14 cellular contexts compared by ENCODE assay signal in genomic region chr6:106886922-106887797, GRCh38.
A peak's percentile ranks its signal among the peaks of the same experiment; 100 is the strongest.
DNase-seq lines count a peak whose midpoint lies in the region; ATAC-seq and TF ChIP-seq lines count a peak whose summit lies in the region.
"Had no signal": no experiment of that assay in that cellular context is flagged by ENCODE, and none has a peak within 500 bp of the region (broad histone marks: within the 10 kb centered on the region; RNA-seq: fewer than 3 reads in every experiment).

No MANE protein-coding gene starts in this region.

- H3K27ac ChIP-seq in SJSA1 (peak overlapping the region; percentile 76), left lung (no peak overlapping the region), colonic mucosa (no peak overlapping the region)
- H3K27ac ChIP-seq: lower lobe of right lung, psoas muscle, SJCRH30 had no signal

- peak; percentile 7 for DNase-seq in COLO668 (lab: John Stamatoyannopoulos, UW; ENCODE audit: unreplicated experiment)
- DNase-seq in NCI-H2029 (lab: John Stamatoyannopoulos, UW) = peak; percentile 78
- peak in 1 of 2 experiments; percentile 58 for DNase-seq in SJSA1 (ENCODE audit: low read depth in 1 of 2, low spot score in 2 of 2)
- DNase-seq in left lung = no peak
- DNase-seq in colonic mucosa = no peak
- no peak for DNase-seq in stimulated activated effector memory CD8-positive, alpha-beta T cell treated with anti-CD3 and anti-CD28 coated beads, Interleukin-12 subunit alpha, Interleukin-12 subunit beta, amount 100 ng/mL, for 72 hours (ENCODE audit: low spot score in 2 of 2)
- DNase-seq in immature natural killer cell = no peak
- DNase-seq: caudate nucleus, lower lobe of right lung, MV-4-11, psoas muscle, SJCRH30 had no signal

- no peak overlapping the region for H3K4me3 Mint-ChIP-seq in stimulated activated effector memory CD8-positive, alpha-beta T cell treated with anti-CD3 and anti-CD28 coated beads, Interleukin-12 subunit alpha, Interleukin-12 subunit beta, amount 100 ng/mL, for 72 hours
- H3K4me3 Mint-ChIP-seq in immature natural killer cell = no peak overlapping the region
- H3K4me3 Mint-ChIP-seq: activated T-helper 17 cell treated with anti-CD3 and anti-CD28 coated beads, Interleukin-2, amount 50 U/mL, for 72 hours had no signal

- no peaks in the 10 kb centered on the region for H3K4me1 Mint-ChIP-seq in stimulated activated effector memory CD8-positive, alpha-beta T cell treated with anti-CD3 and anti-CD28 coated beads, Interleukin-12 subunit alpha, Interleukin-12 subunit beta, amount 100 ng/mL, for 72 hours
- H3K4me1 Mint-ChIP-seq in immature natural killer cell = no peaks in the 10 kb centered on the region
- H3K4me1 Mint-ChIP-seq: activated T-helper 17 cell treated with anti-CD3 and anti-CD28 coated beads, Interleukin-2, amount 50 U/mL, for 72 hours had no signal

- H3K4me1 ChIP-seq in SJSA1 (replicated peaks) (peaks cover 26% of the 10 kb centered on the region), left lung (no peaks in the 10 kb centered on the region), colonic mucosa (peaks cover 4% of the 10 kb centered on the region)
- H3K4me1 ChIP-seq: lower lobe of right lung, psoas muscle, SJCRH30 had no signal

- H3K9me3 ChIP-seq in SJSA1 (replicated peaks) (no peaks in the 10 kb centered on the region), left lung (no peaks in the 10 kb centered on the region), colonic mucosa (no peaks in the 10 kb centered on the region)
- H3K9me3 ChIP-seq: lower lobe of right lung, psoas muscle, SJCRH30 had no signal

- H3K9me3 Mint-ChIP-seq in stimulated activated effector memory CD8-positive, alpha-beta T cell treated with anti-CD3 and anti-CD28 coated beads, Interleukin-12 subunit alpha, Interleukin-12 subunit beta, amount 100 ng/mL, for 72 hours = no peaks in the 10 kb centered on the region
- H3K9me3 Mint-ChIP-seq in immature natural killer cell = no peaks in the 10 kb centered on the region
- H3K9me3 Mint-ChIP-seq: activated T-helper 17 cell treated with anti-CD3 and anti-CD28 coated beads, Interleukin-2, amount 50 U/mL, for 72 hours had no signal

- H3K4me3 ChIP-seq in SJSA1 (no peak overlapping the region), left lung (no peak overlapping the region), colonic mucosa (no peak overlapping the region)
- H3K4me3 ChIP-seq: lower lobe of right lung, psoas muscle, SJCRH30 had no signal

- ATAC-seq in left lung = peak; percentile 54
- ATAC-seq in HG02870 (IDR thresholded peaks at IDR 0.05; ENCODE audit: unreplicated experiment) = no peak
- no peak for ATAC-seq in stimulated activated effector memory CD8-positive, alpha-beta T cell treated with anti-CD3 and anti-CD28 coated beads, Interleukin-12 subunit alpha, Interleukin-12 subunit beta, amount 100 ng/mL, for 72 hours
- ATAC-seq: activated T-helper 17 cell treated with anti-CD3 and anti-CD28 coated beads, Interleukin-2, amount 50 U/mL, for 72 hours; psoas muscle had no signal

- no peaks in the 10 kb centered on the region for H3K36me3 Mint-ChIP-seq in stimulated activated effector memory CD8-positive, alpha-beta T cell treated with anti-CD3 and anti-CD28 coated beads, Interleukin-12 subunit alpha, Interleukin-12 subunit beta, amount 100 ng/mL, for 72 hours
- no peaks in the 10 kb centered on the region for H3K36me3 Mint-ChIP-seq in immature natural killer cell

- TF ChIP-seq CTCF in left lung (IDR thresholded peaks at IDR 0.05) (no peak), colonic mucosa (IDR thresholded peaks at IDR 0.05) (no peak)

- no peaks in the 10 kb centered on the region for H3K36me3 ChIP-seq in SJSA1
- H3K36me3 ChIP-seq in left lung = no peaks in the 10 kb centered on the region
- H3K36me3 ChIP-seq in colonic mucosa = no peaks in the 10 kb centered on the region
- H3K36me3 ChIP-seq: lower lobe of right lung, SJCRH30 had no signal

- peaks cover 0 to 6% (median 3%) of the 10 kb centered on the region in 3 donors for H3K27me3 Mint-ChIP-seq in immature natural killer cell (ENCODE audit: low read depth in 3 of 3)

- no peak overlapping the region for H3K9ac ChIP-seq in colonic mucosa (ENCODE audit: low read depth in 2 of 2, low read length in 2 of 2)

- intact Hi-C loops in left lung (cut with DNase I) = no loop called here
- intact Hi-C loops in colonic mucosa (cut with DNase I) = no loop called here

- no peak overlapping the region for H3K27ac Mint-ChIP-seq in stimulated activated effector memory CD8-positive, alpha-beta T cell treated with anti-CD3 and anti-CD28 coated beads, Interleukin-12 subunit alpha, Interleukin-12 subunit beta, amount 100 ng/mL, for 72 hours
- H3K27ac Mint-ChIP-seq in immature natural killer cell = no peak overlapping the region
- H3K27ac Mint-ChIP-seq: activated T-helper 17 cell treated with anti-CD3 and anti-CD28 coated beads, Interleukin-2, amount 50 U/mL, for 72 hours had no signal

- H3K27me3 ChIP-seq in SJSA1 (replicated peaks) (no peaks in the 10 kb centered on the region), left lung (no peaks in the 10 kb centered on the region), colonic mucosa (no peaks in the 10 kb centered on the region)

Comparison
In these comparisons a context has a peak if more than half of its experiments do, and no peak if none do; other contexts are left out.
1. DNase-seq: peak in COLO668 (single experiment) and NCI-H2029 (single experiment); none in left lung (0 of 2), colonic mucosa (single experiment), stimulated activated effector memory CD8-positive, alpha-beta T cell treated with anti-CD3 and anti-CD28 coated beads, Interleukin-12 subunit alpha, Interleukin-12 subunit beta, amount 100 ng/mL, for 72 hours (0 of 2) and immature natural killer cell (0 of 3).